8 cellular contexts compared by ENCODE assay signal in the genomic region with DNA sequence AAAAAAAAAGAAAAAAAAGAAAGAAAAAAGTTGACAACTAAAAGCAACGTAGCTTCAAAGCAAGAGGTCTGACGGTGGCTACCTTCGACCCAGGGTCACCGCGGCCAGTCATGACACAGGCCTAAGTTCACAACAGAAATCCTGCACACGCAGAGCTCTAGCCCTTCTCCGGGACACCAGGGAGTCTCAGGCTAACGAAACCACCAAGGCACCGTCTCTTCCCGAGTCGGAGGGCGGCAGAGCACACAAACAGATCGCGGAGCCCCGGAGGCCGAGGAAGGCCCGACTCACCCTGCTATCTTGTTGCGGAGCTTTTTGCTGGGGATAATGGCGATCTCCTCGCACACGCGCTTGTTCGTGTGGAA. TPM values are rescaled to one million over a fixed set of nuclear protein-coding genes. Genes with fewer than 3 reads are reported as not detected.
A peak's percentile ranks its signal among the peaks of the same experiment; 100 is the strongest.
DNase-seq lines count a peak whose midpoint lies in the region; ATAC-seq, FAIRE-seq and TF ChIP-seq lines count a peak whose summit lies in the region.

No MANE protein-coding gene starts in this region.

- 0 to 1% methylated on average over 23 of the region's 23 CpGs for WGBS in lung, 2 donors
- WGBS in urinary bladder: under 1% methylated on average over 23 of the region's 23 CpGs

- intact Hi-C loops in CD14-positive monocyte (cut with micrococcal nuclease): loop anchor here (5.0 to 10.0 kb wide), 3 partner anchors 213 to 473 kb away; a partner anchor contains a TSS

- H3K27ac ChIP-seq in lung (ENCODE audit: low read depth in 1 of 2, low read length in 1 of 2) (peak overlapping the region; percentile 50 to 85), urinary bladder (ENCODE audit: low read depth) (peak overlapping the region; percentile 85)

- peaks cover 27% of the 10 kb centered on the region for H3K4me1 Mint-ChIP-seq in CD14-positive monocyte

- H3K4me3 ChIP-seq in cardiac fibroblast (replicated peaks in 1 of 2; ENCODE audit: low read depth in 2 of 2, low read length in 2 of 2) (peak overlapping the region; percentile 97 to 98), lung (peak overlapping the region; percentile 93), urinary bladder (ENCODE audit: low read depth, low read length) (peak overlapping the region; percentile 80)

- H3K27me3 ChIP-seq in lung (ENCODE audit: control insufficient read depth, insufficient read depth): no peaks in the 10 kb centered on the region

- H3K36me3 ChIP-seq in lung (ENCODE audit: control insufficient read depth in 2 of 2, insufficient read depth in 2 of 2, low read length in 2 of 2) (peaks cover 25 to 27% of the 10 kb centered on the region in 2 donors), urinary bladder (ENCODE audit: insufficient read depth) (peaks cover 9% of the 10 kb centered on the region)

- peak overlapping the region; percentile 97 for H3K4me3 Mint-ChIP-seq in CD14-positive monocyte

- no peaks in the 10 kb centered on the region for H3K9me3 ChIP-seq in lung (ENCODE audit: control insufficient read depth in 2 of 2, insufficient read depth in 1 of 2, low read length in 1 of 2)

- H3K27me3 Mint-ChIP-seq in CD14-positive monocyte (ENCODE audit: low read depth in 3 of 3): peaks cover 0 to 6% (median 2%) of the 10 kb centered on the region in 3 donors

- FAIRE-seq in RCC 7860 (lab: Jason Lieb, UNC): no peak

- peaks cover 0 to under 1% (median 0%) of the 10 kb centered on the region in 7 donors for H3K9me3 Mint-ChIP-seq in CD14-positive monocyte

- H3K36me3 Mint-ChIP-seq in CD14-positive monocyte: peaks cover 37 to 44% of the 10 kb centered on the region in 2 donors

- ATAC-seq in HG03521 (IDR thresholded peaks at IDR 0.05; ENCODE audit: unreplicated experiment): peak; percentile 3
- ATAC-seq in lung (ENCODE audit: insufficient read depth, low FRiP score): peak; percentile 3
- no peak for ATAC-seq in HG03378 (IDR thresholded peaks at IDR 0.05; ENCODE audit: unreplicated experiment)

- peak overlapping the region; percentile 92 to 96 (median 95) for H3K27ac Mint-ChIP-seq in CD14-positive monocyte

- no peak for TF ChIP-seq CTCF in CD14-positive monocyte (IDR thresholded peaks at IDR 0.05)
- no peak for TF ChIP-seq CTCF in cardiac fibroblast (IDR thresholded peaks at IDR 0.05; ENCODE audit: low read depth, low read length)
- TF ChIP-seq CTCF in lung (IDR thresholded peaks at IDR 0.05; ENCODE audit: control extremely low read depth, extremely low read depth): no peak

- peaks cover 0 to 8% of the 10 kb centered on the region in 2 donors for H3K4me1 ChIP-seq in lung (ENCODE audit: control insufficient read depth in 2 of 2, insufficient read depth in 2 of 2, low read length in 2 of 2)
- H3K4me1 ChIP-seq in urinary bladder (ENCODE audit: insufficient read depth): no peaks in the 10 kb centered on the region

- no peak for DNase-seq in CD14-positive monocyte (ENCODE audit: low spot score)
- DNase-seq in cardiac fibroblast (ENCODE audit: low read depth in 2 of 2): peak in 1 of 2 donors; percentile 24
- DNase-seq in lung (ENCODE audit: low spot score): no peak
- no peak for DNase-seq in T1000 (lab: John Stamatoyannopoulos, UW)
- no peak for DNase-seq in RCC 7860 (ENCODE audit: low spot score)

RNA-seq across cellular contexts. Expression of a gene that starts 0.6 kb away (rescaled TPM):
- polyA plus RNA-seq in CD14-positive monocyte (100 to 1,000 TPM; 604 to 619 TPM), lung (1,000 to 10,000 TPM; 3,085 to 4,573 TPM), urinary bladder (3,193 TPM)
- total RNA-seq in lung (1,000 to 10,000 TPM; 1,181 to 1,750 TPM), urinary bladder (2,311 TPM)
